ENCODE assay signal across 9 cellular contexts in the genomic region with DNA sequence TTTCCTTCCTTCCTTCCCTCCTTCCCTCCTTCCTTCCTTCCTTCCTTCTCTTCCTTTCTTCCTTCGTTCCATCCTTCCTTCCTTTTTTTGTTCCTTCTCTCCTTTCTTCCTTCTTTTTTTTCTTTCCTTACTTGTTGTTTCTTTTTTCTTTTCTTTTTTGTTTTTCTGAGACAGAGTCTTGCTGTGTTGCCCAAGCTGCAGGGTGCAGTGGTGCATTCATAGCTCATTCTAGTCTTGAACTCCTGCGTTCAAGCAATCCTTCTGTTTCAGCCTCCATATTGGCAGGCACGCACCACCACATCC. TPM values are rescaled to one million over a fixed set of nuclear protein-coding genes. Genes with fewer than 3 reads are reported as not detected.
DNase-seq lines count a peak whose midpoint lies in the region; ATAC-seq, FAIRE-seq and TF ChIP-seq lines count a peak whose summit lies in the region.
"Had no signal": no experiment of that assay in that cellular context is flagged by ENCODE, and none has a peak within 500 bp of the region (broad histone marks: within the 10 kb centered on the region; RNA-seq: fewer than 3 reads in every experiment).

No MANE protein-coding gene starts in this region.

- H3K4me3 Mint-ChIP-seq in activated naive CD4-positive, alpha-beta T cell treated with anti-CD3 and anti-CD28 coated beads, Interleukin-2, amount 10 ng/mL, durations not matched to agents 7 days and 5 days: peak overlapping the region; percentile 4
- no peak overlapping the region for H3K4me3 Mint-ChIP-seq in stimulated activated memory B cell treated with anti-CD40 and anti-IgM and Interleukin-4, amounts not matched to agents 10 μg/mL and 1 μg/mL and 100 μg/mL, for 72 hours

- H3K4me2 ChIP-seq in fibroblast of lung (ENCODE audit: extremely low read depth, insufficient read depth, low read length): no peak overlapping the region

- POLR2A ChIA-PET in RWPE1 (lab: Yijun Ruan, JAX; ENCODE audit: low non-redundant PET): no interaction called here

- peak overlapping the region; percentile 22 for H3K27ac Mint-ChIP-seq in activated naive CD4-positive, alpha-beta T cell treated with anti-CD3 and anti-CD28 coated beads, Interleukin-2, amount 10 ng/mL, durations not matched to agents 7 days and 5 days
- peak overlapping the region; percentile 82 for H3K27ac Mint-ChIP-seq in stimulated activated memory B cell treated with anti-CD40 and anti-IgM and Interleukin-4, amounts not matched to agents 10 μg/mL and 1 μg/mL and 100 μg/mL, for 72 hours

- CTCF ChIA-PET in activated naive CD4-positive, alpha-beta T cell treated with anti-CD3 and anti-CD28 coated beads, Interleukin-2, amount 10 ng/mL, durations not matched to agents 7 days and 5 days (lab: Charles Lee): interaction anchor here (1.2 to 1.4 kb wide), 3 partner anchors 11 to 149 kb away, joined by 3 read pairs; no protein-coding TSS in a partner anchor
- CTCF ChIA-PET in RWPE1 (lab: Yijun Ruan, JAX): interaction anchor here (0.8 kb wide), 1 partner anchor 57 kb away, joined by 6 read pairs; no protein-coding TSS in a partner anchor

- peaks cover 6% of the 10 kb centered on the region for H3K4me1 ChIP-seq in fibroblast of lung (ENCODE audit: control insufficient read depth, extremely low read depth, insufficient read depth, low read length)

- H3K4me1 Mint-ChIP-seq in activated naive CD4-positive, alpha-beta T cell treated with anti-CD3 and anti-CD28 coated beads, Interleukin-2, amount 10 ng/mL, durations not matched to agents 7 days and 5 days: peaks cover 32% of the 10 kb centered on the region
- H3K4me1 Mint-ChIP-seq in stimulated activated memory B cell treated with anti-CD40 and anti-IgM and Interleukin-4, amounts not matched to agents 10 μg/mL and 1 μg/mL and 100 μg/mL, for 72 hours: peaks cover 30% of the 10 kb centered on the region

- ATAC-seq in stimulated activated memory B cell treated with anti-CD40 and anti-IgM and Interleukin-4, amounts not matched to agents 10 μg/mL and 1 μg/mL and 100 μg/mL, for 72 hours: no peak

- H3K4me3 ChIP-seq in fibroblast of lung (replicated peaks in 1 of 4; ENCODE audit: control extremely low read depth in 1 of 4, insufficient read depth in 1 of 4, low read depth in 3 of 4, low read length in 4 of 4): no peak overlapping the region

- no peaks in the 10 kb centered on the region for H3K9me3 Mint-ChIP-seq in activated naive CD4-positive, alpha-beta T cell treated with anti-CD3 and anti-CD28 coated beads, Interleukin-2, amount 10 ng/mL, durations not matched to agents 7 days and 5 days
- peaks cover 4% of the 10 kb centered on the region for H3K9me3 Mint-ChIP-seq in stimulated activated memory B cell treated with anti-CD40 and anti-IgM and Interleukin-4, amounts not matched to agents 10 μg/mL and 1 μg/mL and 100 μg/mL, for 72 hours

- no peaks in the 10 kb centered on the region for H3K9me3 ChIP-seq in fibroblast of lung (ENCODE audit: control insufficient read depth, insufficient read depth, low read depth, low read length)
- H3K9me3 ChIP-seq: prostate gland had no signal

- H3K9ac ChIP-seq in fibroblast of lung (ENCODE audit: insufficient read depth, low read length): no peak overlapping the region

- DNase-seq in activated naive CD4-positive, alpha-beta T cell treated with anti-CD3 and anti-CD28 coated beads, Interleukin-2, amount 10 ng/mL, durations not matched to agents 7 days and 5 days: no peak
- DNase-seq in activated naive CD4-positive, alpha-beta T cell treated with Interleukin-2 at 50 U/mL for 16 hours: no peak
- DNase-seq in RWPE1 (ENCODE audit: low spot score): no peak
- DNase-seq in fibroblast of lung (ENCODE audit: low read depth in 2 of 2): no peak
- no peak for DNase-seq in H54 (ENCODE audit: insufficient read length, low spot score)
- DNase-seq in germinal center (ENCODE audit: low spot score): no peak
- no peak for DNase-seq in NCI-H2029 treated with DMSO at 0.1 percent for 48 hours (lab: John Stamatoyannopoulos, UW)

- H4K20me1 ChIP-seq in fibroblast of lung (ENCODE audit: control insufficient read depth, extremely low read depth, insufficient read depth, low read length): no peaks in the 10 kb centered on the region

- FAIRE-seq in H54 (lab: Jason Lieb, UNC): no peak

- H3K27ac ChIP-seq in RWPE1 (peak overlapping the region; percentile 88), fibroblast of lung (ENCODE audit: insufficient read depth, low read length) (no peak overlapping the region)

- no peaks in the 10 kb centered on the region for H3K36me3 Mint-ChIP-seq in activated naive CD4-positive, alpha-beta T cell treated with anti-CD3 and anti-CD28 coated beads, Interleukin-2, amount 10 ng/mL, durations not matched to agents 7 days and 5 days
- H3K36me3 Mint-ChIP-seq in stimulated activated memory B cell treated with anti-CD40 and anti-IgM and Interleukin-4, amounts not matched to agents 10 μg/mL and 1 μg/mL and 100 μg/mL, for 72 hours: no peaks in the 10 kb centered on the region

- no peak for TF ChIP-seq CTCF in RWPE1 (conservative IDR thresholded peaks at IDR 0.05; ENCODE audit: low read depth)
- TF ChIP-seq CTCF in fibroblast of lung (conservative IDR thresholded peaks at IDR 0.05 in 1 of 2, IDR thresholded peaks at IDR 0.05 in 1 of 2; ENCODE audit: low read depth in 1 of 2, low read length in 2 of 2): no peak

- no peak for TF ChIP-seq POLR2A in H54 (IDR thresholded peaks at IDR 0.05; ENCODE audit: low read depth, low read length)

- no peaks in the 10 kb centered on the region for H3K36me3 ChIP-seq in fibroblast of lung (ENCODE audit: control insufficient read depth, insufficient read depth, low read length)
- H3K36me3 ChIP-seq: prostate gland had no signal

- H3K27me3 ChIP-seq in fibroblast of lung (ENCODE audit: control insufficient read depth, insufficient read depth, low read length): no peaks in the 10 kb centered on the region

- H2AFZ ChIP-seq in fibroblast of lung (ENCODE audit: low read length): peak overlapping the region; percentile 44

- H3K79me2 ChIP-seq in fibroblast of lung (ENCODE audit: control insufficient read depth, insufficient read depth, low read length): no peaks in the 10 kb centered on the region

- H3K27me3 Mint-ChIP-seq in activated naive CD4-positive, alpha-beta T cell treated with anti-CD3 and anti-CD28 coated beads, Interleukin-2, amount 10 ng/mL, durations not matched to agents 7 days and 5 days: no peaks in the 10 kb centered on the region
- no peaks in the 10 kb centered on the region for H3K27me3 Mint-ChIP-seq in stimulated activated memory B cell treated with anti-CD40 and anti-IgM and Interleukin-4, amounts not matched to agents 10 μg/mL and 1 μg/mL and 100 μg/mL, for 72 hours

RNA-seq across cellular contexts. Expression of a gene that starts 5.5 kb away (rescaled TPM):
- 2,646 and 3,813 TPM in 2 replicates for total RNA-seq in fibroblast of lung
- 976 and 986 TPM in 2 replicates for polyA plus RNA-seq in fibroblast of lung
- polyA plus RNA-seq in fibroblast of lung (2012): 3,237 and 3,351 TPM in 2 replicates
- 1,565 and 2,211 TPM in 2 replicates for polyA minus RNA-seq in fibroblast of lung (ENCODE audit: low replicate concordance)

RNA-seq across cellular contexts. Expression of a gene that starts 16.8 kb away (rescaled TPM):
- 12.1 and 14.9 TPM in 2 replicates for total RNA-seq in fibroblast of lung
- 6.6 and 7.3 TPM in 2 replicates for polyA plus RNA-seq in fibroblast of lung
- polyA plus RNA-seq in fibroblast of lung (2012): 13.9 and 16.1 TPM in 2 replicates
- polyA minus RNA-seq in fibroblast of lung (ENCODE audit: low replicate concordance): 27.9 and 34.3 TPM in 2 replicates

RNA-seq across cellular contexts. Expression of a gene that starts 19.9 kb away (rescaled TPM):
- 113 and 114 TPM in 2 replicates for total RNA-seq in fibroblast of lung
- 68.0 and 69.8 TPM in 2 replicates for polyA plus RNA-seq in fibroblast of lung
- 121 and 124 TPM in 2 replicates for polyA plus RNA-seq in fibroblast of lung (2012)
- polyA minus RNA-seq in fibroblast of lung (ENCODE audit: low replicate concordance): 182 and 282 TPM in 2 replicates

RNA-seq across cellular contexts. Expression of a gene that starts 57.9 kb away (rescaled TPM):
- total RNA-seq in fibroblast of lung: not detected in 2 replicates
- polyA plus RNA-seq in fibroblast of lung: not detected in 2 replicates
- not detected in 2 replicates for polyA plus RNA-seq in fibroblast of lung (2012)
- polyA minus RNA-seq in fibroblast of lung (ENCODE audit: low replicate concordance): not detected in 2 replicates
